In the genomic region with DNA sequence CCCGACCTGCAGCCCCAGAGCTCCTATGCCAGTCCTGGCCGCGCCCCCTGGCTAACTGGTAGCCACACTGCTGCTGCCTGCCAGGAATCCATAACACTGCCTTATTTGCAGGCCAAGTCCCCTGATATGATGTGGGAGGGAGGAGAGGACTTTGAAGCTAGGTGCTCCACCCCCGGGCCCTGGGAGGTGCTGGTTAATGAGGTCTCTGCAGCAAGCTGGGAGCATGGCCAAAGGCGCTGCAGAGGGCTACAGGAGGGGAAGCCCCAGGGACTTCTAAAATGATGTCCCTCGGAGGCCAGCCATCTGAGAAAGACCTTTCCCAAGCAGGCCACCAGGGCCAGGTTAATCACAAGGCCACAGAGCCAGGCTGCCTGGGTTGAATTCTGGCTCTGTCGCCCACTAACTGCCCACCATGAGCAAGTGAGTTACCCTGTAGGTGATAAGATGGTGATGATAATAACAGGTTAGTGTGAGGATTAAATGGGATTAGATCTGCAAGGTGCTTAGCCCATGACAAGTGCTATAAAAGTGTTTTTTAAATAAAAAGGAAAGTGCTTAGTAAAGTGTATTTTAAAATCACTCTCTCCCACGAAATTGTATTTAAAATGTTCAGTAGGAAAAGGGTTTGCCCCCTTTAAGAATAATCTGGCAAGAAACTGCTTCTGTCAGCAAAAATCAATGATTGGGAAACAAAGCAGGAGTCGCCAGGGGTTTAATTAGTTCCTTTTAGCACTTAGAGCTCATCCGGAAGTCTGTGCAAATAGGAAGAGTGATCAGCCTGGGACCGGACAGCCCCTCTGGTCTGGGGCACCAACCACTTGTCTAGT, we compare ENCODE assay signal across 18 cellular contexts.
DNase-seq lines count a peak whose midpoint lies in the region; ATAC-seq, FAIRE-seq and TF ChIP-seq lines count a peak whose summit lies in the region.
"Had no signal": no experiment of that assay in that cellular context is flagged by ENCODE, and none has a peak within 500 bp of the region (broad histone marks: within the 10 kb centered on the region; RNA-seq: fewer than 3 reads in every experiment).

No MANE protein-coding gene starts in this region.

- DNase-seq in NCI-H1694 treated with DMSO at 0.1 percent for 48 hours (lab: John Stamatoyannopoulos, UW) (peak; percentile 2), NCI-H1694 (lab: John Stamatoyannopoulos, UW) (no peak), NCI-H524 treated with DMSO at 0.1 percent for 48 hours (lab: John Stamatoyannopoulos, UW) (peak; percentile 18), fibroblast of villous mesenchyme (ENCODE audit: low read depth) (peak; percentile 3), small intestine (peak; percentile 87), frontal cortex (ENCODE audit: low spot score in 2 of 2) (no peak), OCI-M1 (lab: John Stamatoyannopoulos, UW) (no peak)
- DNase-seq: activated CD8-positive, alpha-beta memory T cell treated with anti-CD3 and anti-CD28 coated beads for 24 hours; activated naive CD4-positive, alpha-beta T cell treated with anti-CD3 and anti-CD28 coated beads, Interleukin-2, amount 50 U/mL, for 16 hours; DMS 273 treated with DMSO at 0.1 percent for 48 hours; erythroblast; NCI-H1930; stimulated activated CD4-positive, alpha-beta T cell treated with anti-CD3 and anti-CD28 coated beads, Interleukin-2, amount 100 ng/mL, for 48 hours had no signal

- H3K4me3 ChIP-seq in fibroblast of villous mesenchyme (ENCODE audit: low read depth, low read length) (no peak overlapping the region), small intestine (ENCODE audit: low read depth in 1 of 2, low read length in 2 of 2) (no peak overlapping the region)
- H3K4me3 ChIP-seq: vagina had no signal

- no peaks in the 10 kb centered on the region for H3K27me3 ChIP-seq in small intestine (ENCODE audit: control insufficient read depth in 2 of 2, insufficient read depth in 2 of 2, low read length in 2 of 2)
- H3K27me3 ChIP-seq: vagina had no signal

- WGBS in small intestine, 3 donors, result 12 to 39% (median 27%) methylated on average over 11 of the region's 11 CpGs

- FAIRE-seq in small intestine (lab: Jason Lieb, UNC) (no peak), frontal cortex (lab: Jason Lieb, UNC) (no peak)
- FAIRE-seq: H54, RCC 7860 had no signal

- no peak for ATAC-seq in HG03354 (IDR thresholded peaks at IDR 0.05; ENCODE audit: poor library complexity, severe bottlenecking, unreplicated experiment)
- ATAC-seq: stimulated activated effector memory CD8-positive, alpha-beta T cell treated with anti-CD3 and anti-CD28 coated beads, Interleukin-12 subunit alpha, Interleukin-12 subunit beta, amount 100 ng/mL, for 72 hours had no signal

- no peak for TF ChIP-seq CTCF in fibroblast of villous mesenchyme (IDR thresholded peaks at IDR 0.05; ENCODE audit: insufficient read depth, low read depth, low read length)

- no peaks in the 10 kb centered on the region for H3K9me3 ChIP-seq in small intestine (ENCODE audit: control insufficient read depth, low read depth)

- no peak overlapping the region for H3K27ac ChIP-seq in small intestine (ENCODE audit: low read depth in 1 of 2, low read length in 1 of 2)
- H3K27ac ChIP-seq: vagina had no signal

- H3K36me3 ChIP-seq in small intestine (ENCODE audit: control insufficient read depth in 2 of 2, insufficient read depth in 2 of 2, low read length in 2 of 2), result no peaks in the 10 kb centered on the region
- H3K36me3 ChIP-seq: vagina had no signal

- H3K4me1 ChIP-seq in small intestine (ENCODE audit: control insufficient read depth in 2 of 2, insufficient read depth in 1 of 2, low read depth in 1 of 2, low read length in 1 of 2), result no peaks in the 10 kb centered on the region

Comparison
In these comparisons a context has a peak if more than half of its experiments do, and no peak if none do; other contexts are left out.
1. DNase-seq: peak in NCI-H1694 treated with DMSO at 0.1 percent for 48 hours (single experiment), NCI-H524 treated with DMSO at 0.1 percent for 48 hours (single experiment), fibroblast of villous mesenchyme (single experiment) and small intestine (single experiment); none in NCI-H1694 (single experiment), frontal cortex (0 of 2) and OCI-M1 (single experiment).